ENCODE assay signal across 1 cellular context in the genomic region with DNA sequence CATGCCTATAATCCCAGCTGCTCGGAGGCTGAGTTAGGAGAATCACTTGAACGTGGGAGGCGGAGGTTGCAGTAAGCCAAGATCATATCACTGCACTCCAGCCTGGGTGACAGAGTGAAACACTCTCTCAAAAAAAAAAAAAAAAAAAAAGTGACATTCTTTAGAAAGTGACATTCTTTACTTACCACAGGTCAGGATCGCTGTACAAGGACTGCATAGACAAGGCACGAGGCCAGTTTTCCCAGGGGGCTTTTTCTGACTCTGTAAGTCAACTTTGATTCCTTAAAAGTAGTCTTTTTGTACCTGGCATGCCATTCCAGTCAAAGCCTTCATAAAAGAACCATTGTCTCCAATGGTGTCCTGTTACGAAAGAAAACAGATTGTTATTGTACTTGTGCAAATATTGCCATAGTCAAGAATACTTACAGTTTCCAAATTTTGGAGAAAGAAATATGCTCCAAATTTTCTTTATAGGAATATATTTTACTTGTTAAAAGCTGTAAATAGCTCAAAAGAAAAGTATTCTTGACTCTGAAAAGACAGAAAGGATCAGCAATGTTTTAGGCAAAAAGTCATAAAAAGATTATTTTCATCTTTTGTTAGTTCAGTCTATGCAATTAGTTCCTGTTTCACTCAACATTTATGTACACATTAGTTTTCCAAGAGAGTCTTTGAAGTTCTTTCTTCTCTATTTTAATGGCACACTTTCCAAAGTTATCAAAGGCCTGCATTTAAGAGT.
A peak's percentile ranks its signal among the peaks of the same experiment; 100 is the strongest.
TF ChIP-seq lines count a peak whose summit lies in the region.

No MANE protein-coding gene starts in this region.

TF ChIP-seq in HepG2, 621 proteins besides CTCF, POLR2A, EP300 and RAD21 (continued from another document and continues in another):
- peak; percentile 87 for TF ChIP-seq ZGPAT (CRISPR knock-in tag; IDR thresholded peaks at IDR 0.05)
- TF ChIP-seq ZNF235 (CRISPR knock-in tag; IDR thresholded peaks at IDR 0.05; ENCODE audit: borderline replicate concordance): no peak
- no peak for TF ChIP-seq ZNF841 (CRISPR knock-in tag; IDR thresholded peaks at IDR 0.05; ENCODE audit: borderline replicate concordance)
- TF ChIP-seq ZFYVE20 (CRISPR knock-in tag; IDR thresholded peaks at IDR 0.05; ENCODE audit: borderline replicate concordance, low read depth): no peak
- no peak for TF ChIP-seq ZNF563 (CRISPR knock-in tag; IDR thresholded peaks at IDR 0.05)
- no peak for TF ChIP-seq ZSCAN30 (CRISPR knock-in tag; IDR thresholded peaks at IDR 0.05)
- TF ChIP-seq ZNF121 (CRISPR knock-in tag; IDR thresholded peaks at IDR 0.05): 0 out of 2 replicates have a peak, but pooled peaks have one; percentile 10
- TF ChIP-seq, protein P1, sequence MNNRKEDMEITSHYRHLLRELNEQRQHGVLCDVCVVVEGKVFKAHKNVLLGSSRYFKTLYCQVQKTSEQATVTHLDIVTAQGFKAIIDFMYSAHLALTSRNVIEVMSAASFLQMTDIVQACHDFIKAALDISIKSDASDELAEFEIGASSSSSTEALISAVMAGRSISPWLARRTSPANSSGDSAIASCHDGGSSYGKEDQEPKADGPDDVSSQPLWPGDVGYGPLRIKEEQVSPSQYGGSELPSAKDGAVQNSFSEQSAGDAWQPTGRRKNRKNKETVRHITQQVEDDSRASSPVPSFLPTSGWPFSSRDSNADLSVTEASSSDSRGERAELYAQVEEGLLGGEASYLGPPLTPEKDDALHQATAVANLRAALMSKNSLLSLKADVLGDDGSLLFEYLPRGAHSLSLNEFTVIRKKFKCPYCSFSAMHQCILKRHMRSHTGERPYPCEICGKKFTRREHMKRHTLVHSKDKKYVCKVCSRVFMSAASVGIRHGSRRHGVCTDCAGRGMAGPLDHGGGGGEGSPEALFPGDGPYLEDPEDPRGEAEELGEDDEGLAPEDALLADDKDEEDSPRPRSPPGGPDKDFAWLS (CRISPR knock-in tag; IDR thresholded peaks at IDR 0.05; ENCODE audit: borderline replicate concordance): no peak
- TF ChIP-seq NR2F6 (IDR thresholded peaks at IDR 0.05): peak; percentile 79
- peak; percentile 38; the same call in 1 of the 2 replicates for TF ChIP-seq NR2F6 (CRISPR knock-in tag; IDR thresholded peaks at IDR 0.05)
- TF ChIP-seq NR2F2 (IDR thresholded peaks at IDR 0.05; ENCODE audit: borderline replicate concordance, low read depth): peak; percentile 60; the same call in 1 of the 2 replicates
- TF ChIP-seq IRX3 (CRISPR knock-in tag; IDR thresholded peaks at IDR 0.05; ENCODE audit: borderline replicate concordance, low read depth): no peak
- TF ChIP-seq, protein P2, sequence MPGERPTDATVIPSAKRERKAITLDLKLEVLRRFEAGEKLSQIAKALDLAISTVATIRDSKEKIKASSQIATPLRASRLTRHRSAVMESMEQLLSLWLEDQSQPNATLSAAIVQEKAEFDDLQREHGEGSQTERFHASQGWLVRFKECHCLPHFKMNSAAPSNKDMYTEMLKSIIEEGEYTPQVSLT (CRISPR knock-in tag; IDR thresholded peaks at IDR 0.05; ENCODE audit: borderline replicate concordance, low read depth): no peak
- no peak for TF ChIP-seq CBX2 (IDR thresholded peaks at IDR 0.05; ENCODE audit: low read depth, low read length)
- no peak for TF ChIP-seq CBX2 (CRISPR knock-in tag; IDR thresholded peaks at IDR 0.05; ENCODE audit: low read depth)
- TF ChIP-seq KLF13 (CRISPR knock-in tag; IDR thresholded peaks at IDR 0.05): no peak
- TF ChIP-seq REL (CRISPR knock-in tag; conservative IDR thresholded peaks at IDR 0.05): no peak
- TF ChIP-seq ZFP41 (CRISPR knock-in tag; IDR thresholded peaks at IDR 0.05; ENCODE audit: borderline replicate concordance): no peak
- no peak for TF ChIP-seq NFE2L1 (CRISPR knock-in tag; IDR thresholded peaks at IDR 0.05; ENCODE audit: borderline replicate concordance)
- no peak for TF ChIP-seq PRPF4 (IDR thresholded peaks at IDR 0.05; ENCODE audit: low read depth, low read length, poor library complexity, severe bottlenecking)
- TF ChIP-seq HNRNPL (IDR thresholded peaks at IDR 0.05; ENCODE audit: low read depth, low read length): no peak
- TF ChIP-seq MZF1 (CRISPR knock-in tag; IDR thresholded peaks at IDR 0.05; ENCODE audit: borderline replicate concordance): no peak
- peak; percentile 74 for TF ChIP-seq CEBPG (CRISPR knock-in tag; IDR thresholded peaks at IDR 0.05)
- peak; percentile 32; the same call in 1 of the 2 replicates for TF ChIP-seq HNF4G (IDR thresholded peaks at IDR 0.05; ENCODE audit: borderline replicate concordance, low read depth, low read length)
- TF ChIP-seq HNF4G (CRISPR knock-in tag; IDR thresholded peaks at IDR 0.05; ENCODE audit: borderline replicate concordance, low read depth): 0 out of 2 replicates have a peak, but pooled peaks have one; percentile 24
- no peak for TF ChIP-seq HMGXB4 (CRISPR knock-in tag; IDR thresholded peaks at IDR 0.05; ENCODE audit: borderline replicate concordance in 1 of 2, low read depth in 1 of 2)
- TF ChIP-seq, protein P3, sequence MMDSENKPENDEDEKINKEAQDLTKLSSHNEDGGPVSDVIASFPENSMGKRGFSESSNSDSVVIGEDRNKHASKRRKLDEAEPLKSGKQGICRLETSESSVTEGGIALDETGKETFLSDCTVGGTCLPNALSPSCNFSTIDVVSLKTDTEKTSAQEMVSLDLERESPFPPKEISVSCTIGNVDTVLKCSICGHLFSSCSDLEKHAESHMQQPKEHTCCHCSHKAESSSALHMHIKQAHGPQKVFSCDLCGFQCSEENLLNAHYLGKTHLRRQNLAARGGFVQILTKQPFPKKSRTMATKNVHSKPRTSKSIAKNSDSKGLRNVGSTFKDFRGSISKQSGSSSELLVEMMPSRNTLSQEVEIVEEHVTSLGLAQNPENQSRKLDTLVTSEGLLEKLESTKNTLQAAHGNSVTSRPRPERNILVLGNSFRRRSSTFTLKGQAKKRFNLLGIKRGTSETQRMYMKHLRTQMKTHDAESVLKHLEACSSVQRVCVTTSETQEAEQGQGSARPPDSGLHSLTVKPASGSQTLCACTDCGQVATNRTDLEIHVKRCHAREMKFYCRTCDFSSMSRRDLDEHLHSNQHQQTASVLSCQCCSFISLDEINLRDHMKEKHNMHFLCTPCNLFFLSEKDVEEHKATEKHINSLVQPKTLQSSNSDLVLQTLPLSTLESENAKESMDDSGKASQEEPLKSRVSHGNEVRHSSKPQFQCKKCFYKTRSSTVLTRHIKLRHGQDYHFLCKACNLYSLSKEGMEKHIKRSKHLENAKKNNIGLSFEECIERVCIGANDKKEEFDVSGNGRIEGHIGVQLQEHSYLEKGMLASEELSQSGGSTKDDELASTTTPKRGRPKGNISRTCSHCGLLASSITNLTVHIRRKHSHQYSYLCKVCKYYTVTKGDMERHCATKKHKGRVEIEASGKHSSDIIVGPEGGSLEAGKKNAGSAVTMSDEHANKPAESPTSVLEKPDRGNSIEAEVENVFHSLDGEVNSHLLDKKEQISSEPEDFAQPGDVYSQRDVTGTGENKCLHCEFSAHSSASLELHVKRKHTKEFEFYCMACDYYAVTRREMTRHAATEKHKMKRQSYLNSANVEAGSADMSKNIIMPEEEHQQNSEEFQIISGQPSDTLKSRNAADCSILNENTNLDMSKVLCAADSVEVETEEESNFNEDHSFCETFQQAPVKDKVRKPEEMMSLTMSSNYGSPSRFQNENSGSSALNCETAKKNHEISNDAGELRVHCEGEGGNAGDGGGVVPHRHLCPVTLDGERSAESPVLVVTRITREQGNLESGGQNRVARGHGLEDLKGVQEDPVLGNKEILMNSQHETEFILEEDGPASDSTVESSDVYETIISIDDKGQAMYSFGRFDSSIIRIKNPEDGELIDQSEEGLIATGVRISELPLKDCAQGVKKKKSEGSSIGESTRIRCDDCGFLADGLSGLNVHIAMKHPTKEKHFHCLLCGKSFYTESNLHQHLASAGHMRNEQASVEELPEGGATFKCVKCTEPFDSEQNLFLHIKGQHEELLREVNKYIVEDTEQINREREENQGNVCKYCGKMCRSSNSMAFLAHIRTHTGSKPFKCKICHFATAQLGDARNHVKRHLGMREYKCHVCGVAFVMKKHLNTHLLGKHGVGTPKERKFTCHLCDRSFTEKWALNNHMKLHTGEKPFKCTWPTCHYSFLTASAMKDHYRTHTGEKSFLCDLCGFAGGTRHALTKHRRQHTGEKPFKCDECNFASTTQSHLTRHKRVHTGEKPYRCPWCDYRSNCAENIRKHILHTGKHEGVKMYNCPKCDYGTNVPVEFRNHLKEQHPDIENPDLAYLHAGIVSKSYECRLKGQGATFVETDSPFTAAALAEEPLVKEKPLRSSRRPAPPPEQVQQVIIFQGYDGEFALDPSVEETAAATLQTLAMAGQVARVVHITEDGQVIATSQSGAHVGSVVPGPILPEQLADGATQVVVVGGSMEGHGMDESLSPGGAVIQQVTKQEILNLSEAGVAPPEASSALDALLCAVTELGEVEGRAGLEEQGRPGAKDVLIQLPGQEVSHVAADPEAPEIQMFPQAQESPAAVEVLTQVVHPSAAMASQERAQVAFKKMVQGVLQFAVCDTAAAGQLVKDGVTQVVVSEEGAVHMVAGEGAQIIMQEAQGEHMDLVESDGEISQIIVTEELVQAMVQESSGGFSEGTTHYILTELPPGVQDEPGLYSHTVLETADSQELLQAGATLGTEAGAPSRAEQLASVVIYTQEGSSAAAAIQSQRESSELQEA (CRISPR knock-in tag; IDR thresholded peaks at IDR 0.05; ENCODE audit: not compliant biosample characterization): no peak
- no peak for TF ChIP-seq ARHGAP35 (CRISPR knock-in tag; IDR thresholded peaks at IDR 0.05; ENCODE audit: borderline replicate concordance)
- TF ChIP-seq PLRG1 (conservative IDR thresholded peaks at IDR 0.05): no peak
- no peak for TF ChIP-seq PAF1 (CRISPR knock-in tag; IDR thresholded peaks at IDR 0.05)
- no peak for TF ChIP-seq JARID2 (CRISPR knock-in tag; IDR thresholded peaks at IDR 0.05; ENCODE audit: insufficient replicate concordance)
- no peak for TF ChIP-seq ZNF552 (CRISPR knock-in tag; IDR thresholded peaks at IDR 0.05; ENCODE audit: borderline replicate concordance)
- TF ChIP-seq STAG1 (CRISPR knock-in tag; IDR thresholded peaks at IDR 0.05): no peak
- no peak for TF ChIP-seq ZNF234 (CRISPR knock-in tag; conservative IDR thresholded peaks at IDR 0.05)
- TF ChIP-seq JDP2 (CRISPR knock-in tag; IDR thresholded peaks at IDR 0.05; ENCODE audit: borderline replicate concordance): no peak
- peak; percentile 72; the same call in 1 of the 2 replicates for TF ChIP-seq ELF3 (CRISPR knock-in tag; IDR thresholded peaks at IDR 0.05)
- no peak for TF ChIP-seq IRF1 (CRISPR knock-in tag; IDR thresholded peaks at IDR 0.05; ENCODE audit: low read depth)
- TF ChIP-seq ZFAT (CRISPR knock-in tag; conservative IDR thresholded peaks at IDR 0.05): no peak
- TF ChIP-seq PAXIP1 (CRISPR knock-in tag; conservative IDR thresholded peaks at IDR 0.05): peak; percentile 87
- 0 out of 2 replicates have a peak, but pooled peaks have one; percentile 50 for TF ChIP-seq ARNTL (CRISPR knock-in tag; IDR thresholded peaks at IDR 0.05)
- no peak for TF ChIP-seq ZNF546 (CRISPR knock-in tag; conservative IDR thresholded peaks at IDR 0.05)
